In the genomic region with DNA sequence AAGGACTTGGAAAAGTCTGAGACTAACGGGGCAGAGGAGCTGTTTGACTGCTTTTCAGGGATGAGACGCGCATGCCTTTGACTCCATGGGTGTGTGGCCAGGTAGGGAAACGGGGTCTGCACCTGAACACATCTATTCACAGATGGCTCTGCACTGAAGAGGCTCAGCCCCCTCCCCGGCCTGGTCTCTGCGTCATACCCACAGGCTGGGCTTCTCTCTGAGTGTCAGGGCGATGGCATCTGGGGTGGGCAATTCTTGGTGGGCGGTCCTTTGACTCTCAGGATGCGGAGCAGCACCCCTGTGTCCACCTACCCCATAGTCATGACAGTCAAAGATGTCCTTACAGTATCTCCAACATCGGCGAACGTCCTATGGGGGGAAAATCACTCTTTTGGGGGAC, we compare ENCODE assay signal across 12 cellular contexts. TPM values are rescaled to one million over a fixed set of nuclear protein-coding genes. Genes with fewer than 3 reads are reported as not detected.
DNase-seq lines count a peak whose midpoint lies in the region; ATAC-seq and TF ChIP-seq lines count a peak whose summit lies in the region.
"Had no signal": no experiment of that assay in that cellular context is flagged by ENCODE, and none has a peak within 500 bp of the region (broad histone marks: within the 10 kb centered on the region; RNA-seq: fewer than 3 reads in every experiment).

No MANE protein-coding gene starts in this region.

- H3K4me3 ChIP-seq in esophagus (ENCODE audit: low read depth in 1 of 2, low read length in 2 of 2), result no peak overlapping the region
- no peak overlapping the region for H3K4me3 ChIP-seq in osteoblast (ENCODE audit: insufficient read depth, low read length)
- no peak overlapping the region for H3K4me3 ChIP-seq in OCI-LY7 (ENCODE audit: low read depth, low read length, poor library complexity, severe bottlenecking)
- no peak overlapping the region for H3K4me3 ChIP-seq in mucosa of descending colon
- H3K4me3 ChIP-seq in stomach, result no peak overlapping the region
- H3K4me3 ChIP-seq: lung, spleen had no signal

- H3K9me3 Mint-ChIP-seq in Calu3 (ENCODE audit: low read depth, unreplicated experiment), result no peaks in the 10 kb centered on the region
- H3K9me3 Mint-ChIP-seq: activated B cell treated with CpG ODN at 0.5 μM for 24 hours, IgD-negative memory B cell had no signal

- 80 to 91% methylated on average over 12 of the region's 12 CpGs for WGBS in esophagus, 2 donors
- WGBS in stomach, 5 donors, result 78 to 89% (median 82%) methylated on average over 12 of the region's 12 CpGs

- intact Hi-C loops in Calu3 (cut with micrococcal nuclease; ENCODE audit: unreplicated experiment) (no loop called here), OCI-LY7 (cut with micrococcal nuclease; ENCODE audit: unreplicated experiment) (no loop called here), mucosa of descending colon (cut with DNase I, micrococcal nuclease) (no loop called here), stomach (cut with DNase I; ENCODE audit: low total_unique reads) (no loop called here)

- DNase-seq in Calu3 (no peak), RWPE1 (ENCODE audit: low spot score) (no peak), osteoblast (ENCODE audit: insufficient read length, low spot score, missing footprints) (no peak), putamen (ENCODE audit: low spot score) (no peak), OCI-LY7 (ENCODE audit: low spot score) (no peak), mucosa of descending colon (no peak), stomach (no peak)
- DNase-seq: activated B cell treated with CpG ODN at 0.5 μM for 24 hours, spleen had no signal

- H3K9me3 ChIP-seq in esophagus (ENCODE audit: control insufficient read depth in 2 of 2, insufficient read depth in 1 of 2, low read depth in 1 of 2, low read length in 1 of 2) (no peaks in the 10 kb centered on the region), osteoblast (ENCODE audit: low read depth, low read length) (no peaks in the 10 kb centered on the region), OCI-LY7 (ENCODE audit: low read length) (no peaks in the 10 kb centered on the region), mucosa of descending colon (no peaks in the 10 kb centered on the region), stomach (no peaks in the 10 kb centered on the region)
- H3K9me3 ChIP-seq: spleen had no signal

- no peak overlapping the region for H2AFZ ChIP-seq in osteoblast (ENCODE audit: low read length)
- no peak overlapping the region for H2AFZ ChIP-seq in OCI-LY7 (ENCODE audit: low read length)

- H3K27me3 Mint-ChIP-seq in Calu3 (ENCODE audit: unreplicated experiment), result no peaks in the 10 kb centered on the region
- H3K27me3 Mint-ChIP-seq: activated B cell treated with CpG ODN at 0.5 μM for 24 hours, IgD-negative memory B cell had no signal

- H3K36me3 ChIP-seq in esophagus (ENCODE audit: control insufficient read depth in 2 of 2, insufficient read depth in 2 of 2, low read length in 1 of 2) (peaks cover 0 to 2% of the 10 kb centered on the region in 2 donors), osteoblast (ENCODE audit: insufficient read depth, low read length) (peaks cover 6% of the 10 kb centered on the region), OCI-LY7 (ENCODE audit: insufficient read depth, low read length) (peaks cover 81% of the 10 kb centered on the region), mucosa of descending colon (ENCODE audit: low read depth) (no peaks in the 10 kb centered on the region), stomach (peaks cover 0 to 11% (median 4%) of the 10 kb centered on the region in 4 donors)

- H3K27me3 ChIP-seq in esophagus (ENCODE audit: control insufficient read depth in 1 of 2, insufficient read depth in 2 of 2, low read length in 2 of 2) (no peaks in the 10 kb centered on the region), osteoblast (ENCODE audit: insufficient read depth, low read length) (no peaks in the 10 kb centered on the region), stomach (no peaks in the 10 kb centered on the region)
- H3K27me3 ChIP-seq: spleen had no signal

- POLR2A ChIA-PET in RWPE1 (lab: Yijun Ruan, JAX; ENCODE audit: low non-redundant PET) (interaction anchor here (1.2 kb wide), 1 partner anchor 82 kb away, joined by 4 read pairs; a partner anchor contains a TSS), OCI-LY7 (lab: Charles Lee) (interaction anchor here (1.8 kb wide), 1 partner anchor 10 kb away, joined by 6 read pairs; no protein-coding TSS in a partner anchor)

- peak overlapping the region; percentile 96 for H3K27ac ChIP-seq in RWPE1
- H3K27ac ChIP-seq in esophagus (ENCODE audit: low read depth in 2 of 2, low read length in 1 of 2), result peak overlapping the region; percentile 52 to 90
- peak overlapping the region; percentile 92 for H3K27ac ChIP-seq in osteoblast (ENCODE audit: low read depth, low read length)
- no peak overlapping the region for H3K27ac ChIP-seq in OCI-LY7 (ENCODE audit: low read depth, low read length, poor library complexity, severe bottlenecking)
- peak overlapping the region in 2 of 5 donors; percentile 71 to 72 for H3K27ac ChIP-seq in stomach
- H3K27ac ChIP-seq: spleen had no signal

- BruUV-seq in Calu3 (replicated peaks; lab: Mats Ljungman, UMichigan) (no TSS peak), OCI-LY7 (replicated peaks; lab: Mats Ljungman, UMichigan) (no TSS peak)

- H3K79me2 ChIP-seq in osteoblast (ENCODE audit: insufficient read depth, low read length) (peaks cover 72% of the 10 kb centered on the region), OCI-LY7 (ENCODE audit: insufficient read depth, low read depth, low read length) (peaks cover 92% of the 10 kb centered on the region)

- peaks cover 80% of the 10 kb centered on the region for H3K36me3 Mint-ChIP-seq in Calu3 (ENCODE audit: insufficient read depth, unreplicated experiment)

- no peak for TF ChIP-seq EP300 in stomach (IDR thresholded peaks at IDR 0.05)

- CTCF ChIA-PET in Calu3 (lab: Charles Lee) (interaction anchor here (1.0 to 1.3 kb wide), 2 partner anchors 16 to 47 kb away, joined by 3 read pairs; no protein-coding TSS in a partner anchor), RWPE1 (lab: Yijun Ruan, JAX) (interaction anchor here (0.7 kb wide), 1 partner anchor 62 kb away, joined by 9 read pairs; no protein-coding TSS in a partner anchor), OCI-LY7 (lab: Charles Lee; ENCODE audit: unreplicated experiment) (no interaction called here)

- no peaks in the 10 kb centered on the region for H3K9me2 ChIP-seq in OCI-LY7 (ENCODE audit: insufficient read depth, low read length)

- peak overlapping the region; percentile 63 for H3K4me3 Mint-ChIP-seq in Calu3 (ENCODE audit: low read depth, unreplicated experiment)
- H3K4me3 Mint-ChIP-seq: activated B cell treated with CpG ODN at 0.5 μM for 24 hours, IgD-negative memory B cell had no signal

- H3K4me1 ChIP-seq in esophagus (ENCODE audit: control insufficient read depth in 2 of 2, insufficient read depth in 2 of 2, low read length in 1 of 2) (peaks cover 3 to 8% of the 10 kb centered on the region in 2 donors), osteoblast (ENCODE audit: insufficient read depth, low read length) (peaks cover 38% of the 10 kb centered on the region), OCI-LY7 (ENCODE audit: insufficient read depth, low read length, poor library complexity, severe bottlenecking) (no peaks in the 10 kb centered on the region), mucosa of descending colon (ENCODE audit: low read depth) (peaks cover 13% of the 10 kb centered on the region), stomach (peaks cover 0 to 39% (median 26%) of the 10 kb centered on the region in 4 donors)

- H3K27ac Mint-ChIP-seq in Calu3 (ENCODE audit: unreplicated experiment), result peak overlapping the region; percentile 94
- H3K27ac Mint-ChIP-seq: activated B cell treated with CpG ODN at 0.5 μM for 24 hours, IgD-negative memory B cell had no signal

- no peak for TF ChIP-seq CTCF in Calu3 (IDR thresholded peaks at IDR 0.05; ENCODE audit: unreplicated experiment)
- TF ChIP-seq CTCF in RWPE1 (conservative IDR thresholded peaks at IDR 0.05; ENCODE audit: low read depth), result no peak
- TF ChIP-seq CTCF in osteoblast (IDR thresholded peaks at IDR 0.05; ENCODE audit: extremely low read depth, low read depth, low read length), result no peak
- no peak for TF ChIP-seq CTCF in OCI-LY7 (conservative IDR thresholded peaks at IDR 0.05; ENCODE audit: low read length)
- no peak for TF ChIP-seq CTCF in mucosa of descending colon (IDR thresholded peaks at IDR 0.05)
- no peak for TF ChIP-seq CTCF in stomach (IDR thresholded peaks at IDR 0.05)

- no peak for TF ChIP-seq POLR2A in stomach (IDR thresholded peaks at IDR 0.05)

- H3K4me2 ChIP-seq in osteoblast (ENCODE audit: insufficient read depth, low read length) (peak overlapping the region; percentile 83), OCI-LY7 (ENCODE audit: low read length) (no peak overlapping the region)

- H4K20me1 ChIP-seq in osteoblast (ENCODE audit: insufficient read depth, low read length), result no peaks in the 10 kb centered on the region
- peaks cover 23% of the 10 kb centered on the region; the same call in 1 of the 2 replicates for H4K20me1 ChIP-seq in OCI-LY7 (ENCODE audit: insufficient read depth, low read length)

- ATAC-seq in mucosa of descending colon, result no peak

- peaks cover 70% of the 10 kb centered on the region for H3K4me1 Mint-ChIP-seq in Calu3 (ENCODE audit: low read depth, unreplicated experiment)

RNA-seq across cellular contexts. Expression of a gene that starts 23.0 kb away (rescaled TPM):
- total RNA-seq in Calu3 (2022) (253 and 272 TPM in 2 replicates), osteoblast (71.6 and 80.0 TPM in 2 replicates), OCI-LY7 (2022) (116 and 154 TPM in 2 replicates), mucosa of descending colon (100 to 1,000 TPM in 2 of 3 donors, 10 to 100 TPM in 1; 76.1 to 117 (median 100) TPM), stomach (100 to 1,000 TPM in 1 of 5 donors, 10 to 100 TPM in 4; 11.2 to 155 (median 38.7) TPM)
- polyA plus RNA-seq in esophagus (10 to 100 TPM; 43.9 to 66.9 TPM), stomach (10 to 100 TPM; 14.1 to 62.9 (median 20.0) TPM)
- total RNA-seq in OCI-LY7 (2014; rRNA removed; shearing (Covaris generic)), result 82.2 and 85.4 TPM in 2 replicates
